In the genomic region with DNA sequence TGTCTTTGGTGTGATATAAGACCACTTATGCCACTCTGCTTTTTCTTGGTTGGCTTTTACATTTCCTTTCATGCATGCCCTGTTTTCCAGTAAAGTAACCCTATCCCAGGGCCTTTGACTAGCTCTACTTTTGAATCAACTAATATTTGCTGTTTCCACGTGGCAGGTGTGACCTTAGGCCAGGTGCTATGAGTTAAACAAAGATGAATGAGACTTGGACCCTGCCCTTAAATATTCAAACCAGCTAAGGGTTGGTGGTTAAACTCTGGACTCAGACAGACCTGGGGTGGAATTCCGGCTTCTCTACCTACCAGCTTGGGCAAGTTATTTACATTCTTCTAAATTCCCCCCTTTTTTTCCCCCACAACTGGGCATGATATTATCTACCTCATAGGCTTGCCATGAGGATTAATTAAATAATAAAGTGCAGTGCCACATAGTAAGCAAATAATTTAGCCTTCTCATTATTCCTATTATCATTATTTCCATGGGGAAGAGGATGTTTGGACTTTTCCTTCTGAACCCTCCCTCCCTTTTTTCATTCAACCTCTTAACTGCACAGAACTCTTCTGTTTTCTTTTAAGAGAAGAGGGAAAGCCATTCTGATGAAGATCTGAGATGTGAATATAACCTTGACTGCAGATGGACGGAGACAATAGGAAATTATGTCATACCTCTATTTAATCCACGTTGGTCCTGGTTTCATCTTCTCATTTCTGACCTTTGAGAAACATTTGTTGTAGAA, we compare ENCODE assay signal across 1 cellular context.
TF ChIP-seq lines count a peak whose summit lies in the region.

No MANE protein-coding gene starts in this region.

TF ChIP-seq in HepG2, 621 proteins besides CTCF, POLR2A, EP300 and RAD21 (continued from another document):
- TF ChIP-seq GABPA (IDR thresholded peaks at IDR 0.05; ENCODE audit: low read depth, low read length) (no peak), GABPA (CRISPR knock-in tag; IDR thresholded peaks at IDR 0.05; ENCODE audit: low read depth) (peak; percentile 53; the same call in 1 of the 2 replicates), ZNF264 (CRISPR knock-in tag; IDR thresholded peaks at IDR 0.05) (peak; percentile 88), CEBPG (CRISPR knock-in tag; IDR thresholded peaks at IDR 0.05) (peak; percentile 52), SRSF4 (IDR thresholded peaks at IDR 0.05; ENCODE audit: low read depth, low read length, poor library complexity, severe bottlenecking) (no peak), PLRG1 (conservative IDR thresholded peaks at IDR 0.05) (no peak), ZNF510 (CRISPR knock-in tag; IDR thresholded peaks at IDR 0.05; ENCODE audit: low read depth) (0 out of 2 replicates have a peak, but pooled peaks have one; percentile 54), KLF13 (CRISPR knock-in tag; IDR thresholded peaks at IDR 0.05) (no peak), ZNF790 (CRISPR knock-in tag; IDR thresholded peaks at IDR 0.05; ENCODE audit: borderline replicate concordance) (peak; percentile 36; the same call in 1 of the 2 replicates), ZNF83 (CRISPR knock-in tag; IDR thresholded peaks at IDR 0.05; ENCODE audit: borderline replicate concordance) (no peak), ZNF598 (CRISPR knock-in tag; IDR thresholded peaks at IDR 0.05; ENCODE audit: borderline replicate concordance) (no peak), HIVEP1 (CRISPR knock-in tag; IDR thresholded peaks at IDR 0.05) (no peak)
- TF ChIP-seq, protein P1, sequence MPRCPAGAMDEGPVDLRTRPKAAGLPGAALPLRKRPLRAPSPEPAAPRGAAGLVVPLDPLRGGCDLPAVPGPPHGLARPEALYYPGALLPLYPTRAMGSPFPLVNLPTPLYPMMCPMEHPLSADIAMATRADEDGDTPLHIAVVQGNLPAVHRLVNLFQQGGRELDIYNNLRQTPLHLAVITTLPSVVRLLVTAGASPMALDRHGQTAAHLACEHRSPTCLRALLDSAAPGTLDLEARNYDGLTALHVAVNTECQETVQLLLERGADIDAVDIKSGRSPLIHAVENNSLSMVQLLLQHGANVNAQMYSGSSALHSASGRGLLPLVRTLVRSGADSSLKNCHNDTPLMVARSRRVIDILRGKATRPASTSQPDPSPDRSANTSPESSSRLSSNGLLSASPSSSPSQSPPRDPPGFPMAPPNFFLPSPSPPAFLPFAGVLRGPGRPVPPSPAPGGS (CRISPR knock-in tag; IDR thresholded peaks at IDR 0.05) = peak; percentile 82; the same call in 1 of the 2 replicates
- TF ChIP-seq, protein P2, sequence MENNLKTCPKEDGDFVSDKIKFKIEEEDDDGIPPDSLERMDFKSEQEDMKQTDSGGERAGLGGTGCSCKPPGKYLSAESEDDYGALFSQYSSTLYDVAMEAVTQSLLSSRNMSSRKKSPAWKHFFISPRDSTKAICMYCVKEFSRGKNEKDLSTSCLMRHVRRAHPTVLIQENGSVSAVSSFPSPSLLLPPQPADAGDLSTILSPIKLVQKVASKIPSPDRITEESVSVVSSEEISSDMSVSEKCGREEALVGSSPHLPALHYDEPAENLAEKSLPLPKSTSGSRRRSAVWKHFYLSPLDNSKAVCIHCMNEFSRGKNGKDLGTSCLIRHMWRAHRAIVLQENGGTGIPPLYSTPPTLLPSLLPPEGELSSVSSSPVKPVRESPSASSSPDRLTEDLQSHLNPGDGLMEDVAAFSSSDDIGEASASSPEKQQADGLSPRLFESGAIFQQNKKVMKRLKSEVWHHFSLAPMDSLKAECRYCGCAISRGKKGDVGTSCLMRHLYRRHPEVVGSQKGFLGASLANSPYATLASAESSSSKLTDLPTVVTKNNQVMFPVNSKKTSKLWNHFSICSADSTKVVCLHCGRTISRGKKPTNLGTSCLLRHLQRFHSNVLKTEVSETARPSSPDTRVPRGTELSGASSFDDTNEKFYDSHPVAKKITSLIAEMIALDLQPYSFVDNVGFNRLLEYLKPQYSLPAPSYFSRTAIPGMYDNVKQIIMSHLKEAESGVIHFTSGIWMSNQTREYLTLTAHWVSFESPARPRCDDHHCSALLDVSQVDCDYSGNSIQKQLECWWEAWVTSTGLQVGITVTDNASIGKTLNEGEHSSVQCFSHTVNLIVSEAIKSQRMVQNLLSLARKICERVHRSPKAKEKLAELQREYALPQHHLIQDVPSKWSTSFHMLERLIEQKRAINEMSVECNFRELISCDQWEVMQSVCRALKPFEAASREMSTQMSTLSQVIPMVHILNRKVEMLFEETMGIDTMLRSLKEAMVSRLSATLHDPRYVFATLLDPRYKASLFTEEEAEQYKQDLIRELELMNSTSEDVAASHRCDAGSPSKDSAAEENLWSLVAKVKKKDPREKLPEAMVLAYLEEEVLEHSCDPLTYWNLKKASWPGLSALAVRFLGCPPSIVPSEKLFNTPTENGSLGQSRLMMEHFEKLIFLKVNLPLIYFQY (CRISPR knock-in tag; IDR thresholded peaks at IDR 0.05; ENCODE audit: borderline replicate concordance) = no peak; the same call in 1 of the 2 replicates
- TF ChIP-seq, protein P3, sequence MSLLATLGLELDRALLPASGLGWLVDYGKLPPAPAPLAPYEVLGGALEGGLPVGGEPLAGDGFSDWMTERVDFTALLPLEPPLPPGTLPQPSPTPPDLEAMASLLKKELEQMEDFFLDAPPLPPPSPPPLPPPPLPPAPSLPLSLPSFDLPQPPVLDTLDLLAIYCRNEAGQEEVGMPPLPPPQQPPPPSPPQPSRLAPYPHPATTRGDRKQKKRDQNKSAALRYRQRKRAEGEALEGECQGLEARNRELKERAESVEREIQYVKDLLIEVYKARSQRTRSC (CRISPR knock-in tag; IDR thresholded peaks at IDR 0.05; ENCODE audit: low read depth) = peak; percentile 85
